In genomic region chr6:138032571-138032970, GRCh38 we compare ENCODE assay signal across 36 cellular contexts.
"Had no signal": no experiment of that assay in that cellular context is flagged by ENCODE, and none has a peak within 500 bp of the region (broad histone marks: within the 10 kb centered on the region; RNA-seq: fewer than 3 reads in every experiment).

No MANE protein-coding gene starts in this region.

- DNase-seq: activated CD4-positive, alpha-beta memory T cell treated with anti-CD3 and anti-CD28 coated beads for 36 hours; activated CD4-positive, alpha-beta T cell treated with anti-CD3 and anti-CD28 coated beads, Interleukin-2, amount 10 ng/mL, durations not matched to agents 24 days and 14 days; activated CD4-positive, CD25-positive, alpha-beta regulatory T cell treated with anti-CD3 and anti-CD28 coated beads, Interleukin-2, amount 50 U/mL, for 72 hours; activated CD8-positive, alpha-beta memory T cell treated with anti-CD3 and anti-CD28 coated beads, Interleukin-2, amount 50 U/mL, for 48 hours; activated naive CD8-positive, alpha-beta T cell treated with anti-CD3 and anti-CD28 coated beads, Interleukin-2, amount 50 U/mL, for 24 hours; activated T-cell treated with anti-CD3 and anti-CD28 coated beads, Interleukin-2, amount 50 U/mL, for 24 hours; dermis blood vessel endothelial cell; effector CD4-positive, alpha-beta T cell; erythroblast; glutamatergic neuron; islet precursor cell; left cardiac atrium; left ventricle myocardium superior; naive B cell; nephron progenitor cell; ovary; retina; stimulated activated CD4-positive, alpha-beta T cell treated with anti-CD3 and anti-CD28 coated beads, Interleukin-15, amount 100 ng/mL, for 24 hours; stimulated activated CD4-positive, alpha-beta T cell treated with anti-CD3 and anti-CD28 coated beads, Interleukin-2, amount 100 ng/mL, for 24 hours; stimulated activated naive B cell treated with anti-CD40 and anti-IgM and Interleukin-4, amounts not matched to agents 10 μg/mL and 1 μg/mL and 100 μg/mL, for 72 hours; stomach; SW 1271; T-helper 9 cell; tibial artery; upper lobe of right lung; WERI-Rb-1 had no signal

- H3K36me3 ChIP-seq: neutrophil, ovary, stomach, tibial artery, upper lobe of right lung, WERI-Rb-1 had no signal

- H3K4me3 Mint-ChIP-seq: activated CD4-positive, alpha-beta memory T cell treated with anti-CD3 and anti-CD28 coated beads for 36 hours; activated CD4-positive, alpha-beta T cell treated with anti-CD3 and anti-CD28 coated beads, Interleukin-2, amount 10 ng/mL, durations not matched to agents 24 days and 14 days; activated naive CD4-positive, alpha-beta T cell treated with anti-CD3 and anti-CD28 coated beads, Interleukin-2, amount 50 U/mL, for 24 hours; activated naive CD8-positive, alpha-beta T cell treated with anti-CD3 and anti-CD28 coated beads, Interleukin-2, amount 50 U/mL, for 24 hours; activated T-cell treated with anti-CD3 and anti-CD28 coated beads, Interleukin-2, amount 50 U/mL, for 24 hours; activated T-helper 17 cell treated with anti-CD3 and anti-CD28 coated beads, Interleukin-2, amount 50 U/mL, for 72 hours; mesothelial cell of epicardium; naive B cell; nephron progenitor cell; stimulated activated naive B cell treated with anti-CD40 and anti-IgM and Interleukin-4, amounts not matched to agents 10 μg/mL and 1 μg/mL and 100 μg/mL, for 72 hours; T-helper 1 cell treated with Interleukin-12 subunit alpha and Interleukin-12 subunit beta and Interleukin-4 antibody, amounts not matched to agents 30 μg/mL and 1 μg/mL, for 36 hours had no signal

- H3K27ac ChIP-seq: neutrophil, ovary, stomach, tibial artery, upper lobe of right lung, WERI-Rb-1 had no signal

- H3K4me1 Mint-ChIP-seq: activated CD4-positive, alpha-beta T cell treated with anti-CD3 and anti-CD28 coated beads, Interleukin-2, amount 10 ng/mL, durations not matched to agents 24 days and 14 days; activated naive CD4-positive, alpha-beta T cell treated with anti-CD3 and anti-CD28 coated beads, Interleukin-2, amount 50 U/mL, for 24 hours; activated naive CD8-positive, alpha-beta T cell treated with anti-CD3 and anti-CD28 coated beads, Interleukin-2, amount 50 U/mL, for 24 hours; activated T-helper 17 cell treated with anti-CD3 and anti-CD28 coated beads, Interleukin-2, amount 50 U/mL, for 72 hours; nephron progenitor cell; stimulated activated naive B cell treated with anti-CD40 and anti-IgM and Interleukin-4, amounts not matched to agents 10 μg/mL and 1 μg/mL and 100 μg/mL, for 72 hours had no signal

- H3K27me3 Mint-ChIP-seq: progenitor cell of endocrine pancreas had no signal

- H3K36me3 Mint-ChIP-seq: activated CD4-positive, alpha-beta memory T cell treated with anti-CD3 and anti-CD28 coated beads for 36 hours; activated naive CD4-positive, alpha-beta T cell treated with anti-CD3 and anti-CD28 coated beads, Interleukin-2, amount 50 U/mL, for 24 hours; mesothelial cell of epicardium; naive B cell; stimulated activated naive B cell treated with anti-CD40 and anti-IgM and Interleukin-4, amounts not matched to agents 10 μg/mL and 1 μg/mL and 100 μg/mL, for 72 hours had no signal

- FAIRE-seq: colon, endometrium, frontal cortex had no signal

- H3K9me3 Mint-ChIP-seq: activated CD4-positive, alpha-beta memory T cell treated with anti-CD3 and anti-CD28 coated beads for 36 hours; activated CD4-positive, alpha-beta T cell treated with anti-CD3 and anti-CD28 coated beads, Interleukin-2, amount 10 ng/mL, durations not matched to agents 24 days and 14 days; activated naive CD4-positive, alpha-beta T cell treated with anti-CD3 and anti-CD28 coated beads, Interleukin-2, amount 50 U/mL, for 24 hours; activated naive CD8-positive, alpha-beta T cell treated with anti-CD3 and anti-CD28 coated beads, Interleukin-2, amount 50 U/mL, for 24 hours; activated T-cell treated with anti-CD3 and anti-CD28 coated beads, Interleukin-2, amount 50 U/mL, for 24 hours; activated T-helper 17 cell treated with anti-CD3 and anti-CD28 coated beads, Interleukin-2, amount 50 U/mL, for 72 hours; naive B cell; nephron progenitor cell; stimulated activated naive B cell treated with anti-CD40 and anti-IgM and Interleukin-4, amounts not matched to agents 10 μg/mL and 1 μg/mL and 100 μg/mL, for 72 hours; T-helper 1 cell treated with Interleukin-12 subunit alpha and Interleukin-12 subunit beta and Interleukin-4 antibody, amounts not matched to agents 30 μg/mL and 1 μg/mL, for 36 hours had no signal

- H3K9me3 ChIP-seq: neutrophil, ovary, stomach, tibial artery, upper lobe of right lung had no signal

- ATAC-seq: activated naive CD8-positive, alpha-beta T cell treated with anti-CD3 and anti-CD28 coated beads, Interleukin-2, amount 50 U/mL, for 24 hours; sciatic nerve; stimulated activated naive B cell treated with anti-CD40 and anti-IgM and Interleukin-4, amounts not matched to agents 10 μg/mL and 1 μg/mL and 100 μg/mL, for 72 hours; upper lobe of right lung had no signal

- H3K4me3 ChIP-seq: ovary, stomach, tibial artery, upper lobe of right lung had no signal

- H3K27me3 ChIP-seq: neutrophil, ovary, stomach, tibial artery, upper lobe of right lung had no signal

- H3K27ac Mint-ChIP-seq: activated CD4-positive, alpha-beta memory T cell treated with anti-CD3 and anti-CD28 coated beads for 36 hours; activated CD4-positive, alpha-beta T cell treated with anti-CD3 and anti-CD28 coated beads, Interleukin-2, amount 10 ng/mL, durations not matched to agents 24 days and 14 days; activated naive CD4-positive, alpha-beta T cell treated with anti-CD3 and anti-CD28 coated beads, Interleukin-2, amount 50 U/mL, for 24 hours; activated naive CD8-positive, alpha-beta T cell treated with anti-CD3 and anti-CD28 coated beads, Interleukin-2, amount 50 U/mL, for 24 hours; activated T-cell treated with anti-CD3 and anti-CD28 coated beads, Interleukin-2, amount 50 U/mL, for 24 hours; activated T-helper 17 cell treated with anti-CD3 and anti-CD28 coated beads, Interleukin-2, amount 50 U/mL, for 72 hours; mesothelial cell of epicardium; naive B cell; nephron progenitor cell; progenitor cell of endocrine pancreas; stimulated activated naive B cell treated with anti-CD40 and anti-IgM and Interleukin-4, amounts not matched to agents 10 μg/mL and 1 μg/mL and 100 μg/mL, for 72 hours; T-helper 1 cell treated with Interleukin-12 subunit alpha and Interleukin-12 subunit beta and Interleukin-4 antibody, amounts not matched to agents 30 μg/mL and 1 μg/mL, for 36 hours had no signal

- H3K4me1 ChIP-seq: stomach, tibial artery, upper lobe of right lung had no signal
